Comparison of ENCODE assay signal across 1 cellular context in genomic region chr21:43766734-43767497, GRCh38.
TF ChIP-seq lines count a peak whose summit lies in the region.

No MANE protein-coding gene starts in this region.

TF ChIP-seq in WTC11, 78 proteins besides CTCF, POLR2A, EP300 and RAD21:
- no peak for TF ChIP-seq E2F4 (CRISPR knock-in tag; IDR thresholded peaks at IDR 0.05; ENCODE audit: borderline replicate concordance, low read depth)
- no peak for TF ChIP-seq ELF4 (CRISPR knock-in tag; IDR thresholded peaks at IDR 0.05; ENCODE audit: low read depth)
TF ChIP-seq in WTC11: peak in this region for 0.
